Comparison of ENCODE assay signal across 11 cellular contexts in the genomic region with DNA sequence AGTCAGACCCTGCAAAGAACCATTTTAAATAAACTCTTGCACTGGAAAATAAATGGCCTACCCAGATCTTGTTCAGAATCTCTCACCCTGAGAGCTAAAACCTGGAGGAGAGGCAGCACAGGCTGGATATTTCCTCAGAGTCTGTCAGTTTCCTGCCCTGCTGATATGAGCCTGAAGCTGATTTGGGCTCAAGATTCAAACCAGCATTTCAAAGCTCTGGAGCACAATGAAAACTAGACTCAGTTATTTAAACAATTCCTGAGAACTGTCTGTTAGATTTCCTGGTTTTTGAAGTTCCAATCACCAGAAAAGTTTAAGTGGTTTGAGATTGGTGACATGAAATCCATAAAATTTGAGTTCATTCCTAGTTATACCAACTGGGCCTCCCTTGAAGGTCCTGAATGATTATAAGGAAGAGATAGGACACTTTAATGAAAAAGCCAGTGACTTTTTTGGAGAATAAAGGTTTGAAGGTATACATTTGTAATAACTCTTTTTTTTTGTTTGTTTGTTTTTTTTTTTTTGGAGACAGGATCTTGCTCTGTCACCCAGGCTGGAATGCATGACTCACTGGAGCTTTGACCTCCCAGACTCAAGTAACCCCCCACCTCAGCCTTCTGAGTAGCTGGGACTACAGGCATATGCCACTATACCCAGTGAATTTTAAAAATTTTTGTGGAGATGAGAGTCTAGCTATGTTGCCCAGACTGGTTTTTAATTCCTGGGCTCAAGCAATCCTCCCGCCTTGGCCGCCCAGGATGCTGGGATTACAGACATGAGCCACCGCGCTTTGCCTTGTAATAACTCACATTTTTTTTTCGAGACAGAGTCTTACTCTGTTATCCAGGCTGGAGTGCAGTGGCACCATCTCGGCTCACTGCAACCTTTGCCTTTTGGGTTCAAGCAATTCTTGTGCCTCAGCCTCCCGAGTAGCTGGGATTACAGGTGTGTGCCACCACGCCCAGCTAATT. TPM values are rescaled to one million over a fixed set of nuclear protein-coding genes. Genes with fewer than 3 reads are reported as not detected.
DNase-seq lines count a peak whose midpoint lies in the region; ATAC-seq and TF ChIP-seq lines count a peak whose summit lies in the region.
"Had no signal": no experiment of that assay in that cellular context is flagged by ENCODE, and none has a peak within 500 bp of the region (broad histone marks: within the 10 kb centered on the region; RNA-seq: fewer than 3 reads in every experiment).

No MANE protein-coding gene starts in this region.

- intact Hi-C loops in testis (cut with DNase I; ENCODE audit: low total_unique reads) (loop anchor here (10.0 kb wide), 2 partner anchors 65 to 95 kb away; partner anchors contain the start of genes SIAE and SPA17), prostate gland (cut with DNase I) (no loop called here)

- no peak overlapping the region for H3K27ac ChIP-seq in testis
- no peak overlapping the region for H3K27ac ChIP-seq in prostate gland
- H3K27ac ChIP-seq: BLaER1 treated with 17β-estradiol and CSF1 and Interleukin-3, amounts not matched to agents 10 nM and 100 nM; sigmoid colon; vagina had no signal

- DNase-seq in EH (ENCODE audit: low read depth), result peak; percentile 83
- peak; percentile 93 for DNase-seq in islet precursor cell
- no peak for DNase-seq in NCI-H524 (lab: John Stamatoyannopoulos, UW)
- DNase-seq in testis, result no peak
- DNase-seq in prostate gland (ENCODE audit: low spot score), result no peak
- DNase-seq: activated CD4-positive, alpha-beta T cell treated with anti-CD3 and anti-CD28 coated beads, Interleukin-2, amount 50 U/mL, for 4 hours; sigmoid colon had no signal

- H3K9me3 ChIP-seq in testis (no peaks in the 10 kb centered on the region), prostate gland (no peaks in the 10 kb centered on the region)
- H3K9me3 ChIP-seq: BLaER1 treated with 17β-estradiol and CSF1 and Interleukin-3, amounts not matched to agents 10 nM and 100 nM; sigmoid colon; vagina had no signal

- no peak overlapping the region for H3K4me3 ChIP-seq in testis
- no peak overlapping the region for H3K4me3 ChIP-seq in prostate gland
- H3K4me3 ChIP-seq: BLaER1 treated with 17β-estradiol and CSF1 and Interleukin-3, amounts not matched to agents 10 nM and 100 nM; GM23338; sigmoid colon; vagina had no signal

- H3K4me1 ChIP-seq in testis (no peaks in the 10 kb centered on the region), prostate gland (replicated peaks) (no peaks in the 10 kb centered on the region)
- H3K4me1 ChIP-seq: sigmoid colon, vagina had no signal

- 95 to 98% methylated on average over 8 of the region's 8 CpGs for WGBS in testis, 2 donors
- 97% methylated on average over 8 of the region's 8 CpGs for WGBS in prostate gland

- TF ChIP-seq CTCF in testis (IDR thresholded peaks at IDR 0.05) (no peak), prostate gland (IDR thresholded peaks at IDR 0.05) (no peak)

- TF ChIP-seq POLR2A in testis (IDR thresholded peaks at IDR 0.05) (no peak), prostate gland (IDR thresholded peaks at IDR 0.05) (no peak)

- H3K27me3 ChIP-seq in testis (no peaks in the 10 kb centered on the region), prostate gland (replicated peaks; ENCODE audit: insufficient read depth) (no peaks in the 10 kb centered on the region)
- H3K27me3 ChIP-seq: BLaER1 treated with 17β-estradiol and CSF1 and Interleukin-3, amounts not matched to agents 10 nM and 100 nM; sigmoid colon; vagina had no signal

- no peaks in the 10 kb centered on the region for H3K36me3 ChIP-seq in testis (ENCODE audit: low read depth, missing control alignments)
- H3K36me3 ChIP-seq in prostate gland, result no peaks in the 10 kb centered on the region

- peak; percentile 52 for ATAC-seq in SK-N-SH treated with all-trans-retinoic acid at 6 μM for 48 hours
- ATAC-seq: GM23338 had no signal

TF ChIP-seq in SK-N-SH treated with all-trans-retinoic acid at 6 μM for 48 hours, 23 proteins besides CTCF, POLR2A, EP300 and RAD21:
- TF ChIP-seq ZNF565 (CRISPR knock-in tag; conservative IDR thresholded peaks at IDR 0.05; ENCODE audit: low read depth), result no peak
- no peak for TF ChIP-seq SNAI2 (CRISPR knock-in tag; IDR thresholded peaks at IDR 0.05)
- TF ChIP-seq, protein P1, sequence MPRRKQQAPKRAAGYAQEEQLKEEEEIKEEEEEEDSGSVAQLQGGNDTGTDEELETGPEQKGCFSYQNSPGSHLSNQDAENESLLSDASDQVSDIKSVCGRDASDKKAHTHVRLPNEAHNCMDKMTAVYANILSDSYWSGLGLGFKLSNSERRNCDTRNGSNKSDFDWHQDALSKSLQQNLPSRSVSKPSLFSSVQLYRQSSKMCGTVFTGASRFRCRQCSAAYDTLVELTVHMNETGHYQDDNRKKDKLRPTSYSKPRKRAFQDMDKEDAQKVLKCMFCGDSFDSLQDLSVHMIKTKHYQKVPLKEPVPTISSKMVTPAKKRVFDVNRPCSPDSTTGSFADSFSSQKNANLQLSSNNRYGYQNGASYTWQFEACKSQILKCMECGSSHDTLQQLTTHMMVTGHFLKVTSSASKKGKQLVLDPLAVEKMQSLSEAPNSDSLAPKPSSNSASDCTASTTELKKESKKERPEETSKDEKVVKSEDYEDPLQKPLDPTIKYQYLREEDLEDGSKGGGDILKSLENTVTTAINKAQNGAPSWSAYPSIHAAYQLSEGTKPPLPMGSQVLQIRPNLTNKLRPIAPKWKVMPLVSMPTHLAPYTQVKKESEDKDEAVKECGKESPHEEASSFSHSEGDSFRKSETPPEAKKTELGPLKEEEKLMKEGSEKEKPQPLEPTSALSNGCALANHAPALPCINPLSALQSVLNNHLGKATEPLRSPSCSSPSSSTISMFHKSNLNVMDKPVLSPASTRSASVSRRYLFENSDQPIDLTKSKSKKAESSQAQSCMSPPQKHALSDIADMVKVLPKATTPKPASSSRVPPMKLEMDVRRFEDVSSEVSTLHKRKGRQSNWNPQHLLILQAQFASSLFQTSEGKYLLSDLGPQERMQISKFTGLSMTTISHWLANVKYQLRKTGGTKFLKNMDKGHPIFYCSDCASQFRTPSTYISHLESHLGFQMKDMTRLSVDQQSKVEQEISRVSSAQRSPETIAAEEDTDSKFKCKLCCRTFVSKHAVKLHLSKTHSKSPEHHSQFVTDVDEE (CRISPR knock-in tag; IDR thresholded peaks at IDR 0.05), result no peak
- TF ChIP-seq ARNTL (CRISPR knock-in tag; IDR thresholded peaks at IDR 0.05; ENCODE audit: borderline replicate concordance, low read depth), result no peak
- no peak for TF ChIP-seq TCF4 (CRISPR knock-in tag; IDR thresholded peaks at IDR 0.05; ENCODE audit: borderline replicate concordance)
- TF ChIP-seq ZNF70 (CRISPR knock-in tag; IDR thresholded peaks at IDR 0.05), result no peak
- TF ChIP-seq ZC3H10 (CRISPR knock-in tag; IDR thresholded peaks at IDR 0.05), result no peak
- TF ChIP-seq, protein P2, sequence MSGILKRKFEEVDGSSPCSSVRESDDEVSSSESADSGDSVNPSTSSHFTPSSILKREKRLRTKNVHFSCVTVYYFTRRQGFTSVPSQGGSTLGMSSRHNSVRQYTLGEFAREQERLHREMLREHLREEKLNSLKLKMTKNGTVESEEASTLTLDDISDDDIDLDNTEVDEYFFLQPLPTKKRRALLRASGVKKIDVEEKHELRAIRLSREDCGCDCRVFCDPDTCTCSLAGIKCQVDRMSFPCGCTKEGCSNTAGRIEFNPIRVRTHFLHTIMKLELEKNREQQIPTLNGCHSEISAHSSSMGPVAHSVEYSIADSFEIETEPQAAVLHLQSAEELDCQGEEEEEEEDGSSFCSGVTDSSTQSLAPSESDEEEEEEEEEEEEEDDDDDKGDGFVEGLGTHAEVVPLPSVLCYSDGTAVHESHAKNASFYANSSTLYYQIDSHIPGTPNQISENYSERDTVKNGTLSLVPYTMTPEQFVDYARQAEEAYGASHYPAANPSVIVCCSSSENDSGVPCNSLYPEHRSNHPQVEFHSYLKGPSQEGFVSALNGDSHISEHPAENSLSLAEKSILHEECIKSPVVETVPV (CRISPR knock-in tag; IDR thresholded peaks at IDR 0.05), result no peak
- no peak for TF ChIP-seq ZFP3 (CRISPR knock-in tag; IDR thresholded peaks at IDR 0.05)
- no peak for TF ChIP-seq OSR1 (CRISPR knock-in tag; IDR thresholded peaks at IDR 0.05)

RNA-seq across cellular contexts. Expression of gene ESAM, which starts 8.0 kb away (rescaled TPM):
- total RNA-seq in testis (10 to 100 TPM in 1 of 2 donors, 1 to 10 TPM in 1; 6.0 to 10.6 TPM), prostate gland (10 to 100 TPM; 12.1 to 18.6 TPM)
- polyA plus RNA-seq in testis (ENCODE audit: insufficient read depth, low read depth, low replicate concordance), result 15.8 TPM
- total RNA-seq: GM23338 had no signal

RNA-seq across cellular contexts. Expression of gene VSIG2, which starts 18.0 kb away (rescaled TPM):
- total RNA-seq in testis (1 to 10 TPM in 1 of 2 donors, under 1 TPM in 1; 0.74 to 1.3 TPM), prostate gland (10 to 100 TPM; 28.2 to 38.6 TPM)
- polyA plus RNA-seq in testis (ENCODE audit: insufficient read depth, low read depth, low replicate concordance), result 4.4 TPM
- total RNA-seq: GM23338 had no signal
- polyA plus RNA-seq: GM23338 had no signal

RNA-seq across cellular contexts. Expression of gene MSANTD2, which starts 30.1 kb away (rescaled TPM):
- total RNA-seq in testis (10 to 100 TPM; 11.3 to 19.1 TPM), prostate gland (10 to 100 TPM; 12.3 to 22.9 TPM)
- 7.4 TPM for polyA plus RNA-seq in testis (ENCODE audit: insufficient read depth, low read depth, low replicate concordance)

RNA-seq across cellular contexts. Expression of gene NRGN, which starts 30.3 kb away (rescaled TPM):
- total RNA-seq in testis (1 to 10 TPM; 3.0 to 5.5 TPM), prostate gland (1 to 10 TPM; 1.2 to 1.8 TPM)
- polyA plus RNA-seq in testis (ENCODE audit: insufficient read depth, low read depth, low replicate concordance), result 10.4 TPM

Comparison
In these comparisons a context has a peak if more than half of its experiments do, and no peak if none do; other contexts are left out.
1. DNase-seq: peak in EH (single experiment) and islet precursor cell (single experiment); none in NCI-H524 (0 of 2), testis (single experiment) and prostate gland (single experiment).
2. RNA of gene VSIG2, which starts 18.0 kb away (total RNA-seq): 28.2 to 38.6 TPM in prostate gland; 0.74 to 1.3 TPM in testis; every median in the first group is over 10 times any median in the second.